ENCODE assay signal across 12 cellular contexts in genomic region chr1:201769966-201770365, GRCh38. TPM values are rescaled to one million over a fixed set of nuclear protein-coding genes. Genes with fewer than 3 reads are reported as not detected.
DNase-seq lines count a peak whose midpoint lies in the region; ATAC-seq and TF ChIP-seq lines count a peak whose summit lies in the region.
"Had no signal": no experiment of that assay in that cellular context is flagged by ENCODE, and none has a peak within 500 bp of the region (broad histone marks: within the 10 kb centered on the region; RNA-seq: fewer than 3 reads in every experiment).

No MANE protein-coding gene starts in this region.

- TF ChIP-seq CTCF in PC-9 (conservative IDR thresholded peaks at IDR 0.05) (no peak), WERI-Rb-1 (IDR thresholded peaks at IDR 0.05; ENCODE audit: low read depth, low read length) (no peak)

- no peaks in the 10 kb centered on the region for H3F3A ChIP-seq in PC-9 (ENCODE audit: insufficient read depth, low read depth)

- H4K20me1 ChIP-seq in PC-9 (ENCODE audit: insufficient read depth), result no peaks in the 10 kb centered on the region

- no peaks in the 10 kb centered on the region for H3K4me1 Mint-ChIP-seq in activated CD8-positive, alpha-beta memory T cell treated with anti-CD3 and anti-CD28 coated beads, Interleukin-2, amount 10 ng/mL, durations not matched to agents 7 days and 5 days

- ATAC-seq in activated CD8-positive, alpha-beta memory T cell treated with anti-CD3 and anti-CD28 coated beads, Interleukin-2, amount 10 ng/mL, durations not matched to agents 7 days and 5 days, result no peak
- ATAC-seq: activated CD8-positive, alpha-beta T cell treated with anti-CD3 and anti-CD28 coated beads for 36 hours; GM12878; K562 had no signal

- H3K36me3 Mint-ChIP-seq in activated CD8-positive, alpha-beta memory T cell treated with anti-CD3 and anti-CD28 coated beads, Interleukin-2, amount 10 ng/mL, durations not matched to agents 7 days and 5 days, result no peaks in the 10 kb centered on the region

- intact Hi-C loops in PC-9 (cut with micrococcal nuclease; ENCODE audit: unreplicated experiment), result no loop called here

- CTCF ChIA-PET in activated CD8-positive, alpha-beta memory T cell treated with anti-CD3 and anti-CD28 coated beads, Interleukin-2, amount 10 ng/mL, durations not matched to agents 7 days and 5 days (lab: Charles Lee), result interaction anchor here (0.6 kb wide), 1 partner anchor 61 kb away, joined by 3 read pairs; no protein-coding TSS in a partner anchor
- CTCF ChIA-PET in PC-9 (lab: Charles Lee), result no interaction called here

- H3K36me3 ChIP-seq in adipocyte (ENCODE audit: control insufficient read depth, insufficient read depth, low read length, severe bottlenecking), result peaks cover 24% of the 10 kb centered on the region
- no peaks in the 10 kb centered on the region for H3K36me3 ChIP-seq in PC-9 (ENCODE audit: low read depth)
- no peaks in the 10 kb centered on the region for H3K36me3 ChIP-seq in WERI-Rb-1

- H3K27ac Mint-ChIP-seq in activated CD8-positive, alpha-beta memory T cell treated with anti-CD3 and anti-CD28 coated beads, Interleukin-2, amount 10 ng/mL, durations not matched to agents 7 days and 5 days, result no peak overlapping the region
- H3K27ac Mint-ChIP-seq: activated CD8-positive, alpha-beta T cell treated with anti-CD3 and anti-CD28 coated beads for 36 hours had no signal

- H3K4me1 ChIP-seq in adipocyte (ENCODE audit: control insufficient read depth, insufficient read depth, low read length) (peaks cover 78% of the 10 kb centered on the region), PC-9 (replicated peaks; ENCODE audit: insufficient read depth) (no peaks in the 10 kb centered on the region)

- BruUV-seq in PC-9 (replicated peaks; lab: Mats Ljungman, UMichigan), result no TSS peak

- H3K4me3 ChIP-seq in adipocyte (ENCODE audit: low read length) (no peak overlapping the region), PC-9 (no peak overlapping the region), WERI-Rb-1 (ENCODE audit: low read depth, low read length) (no peak overlapping the region)
- H3K4me3 ChIP-seq: GM12878, K562 had no signal

- H3K27me3 Mint-ChIP-seq in activated CD8-positive, alpha-beta memory T cell treated with anti-CD3 and anti-CD28 coated beads, Interleukin-2, amount 10 ng/mL, durations not matched to agents 7 days and 5 days, result peaks cover 4% of the 10 kb centered on the region

- POLR2A ChIA-PET in PC-9 (lab: Charles Lee; ENCODE audit: unreplicated experiment), result no interaction called here

- H3K27ac ChIP-seq in PC-9, result no peak overlapping the region
- no peak overlapping the region for H3K27ac ChIP-seq in WERI-Rb-1

- H3K4me3 Mint-ChIP-seq in activated CD8-positive, alpha-beta memory T cell treated with anti-CD3 and anti-CD28 coated beads, Interleukin-2, amount 10 ng/mL, durations not matched to agents 7 days and 5 days, result no peak overlapping the region
- H3K4me3 Mint-ChIP-seq: activated CD8-positive, alpha-beta T cell treated with anti-CD3 and anti-CD28 coated beads for 36 hours had no signal

- H3K9me3 ChIP-seq in adipocyte (ENCODE audit: control insufficient read depth, low read length) (peaks cover 9% of the 10 kb centered on the region), PC-9 (ENCODE audit: insufficient read depth, low read depth) (peaks cover 10% of the 10 kb centered on the region; the same call in 1 of the 2 replicates), WERI-Rb-1 (ENCODE audit: severe bottlenecking) (peaks cover 19% of the 10 kb centered on the region)

- no peak overlapping the region for H3K4me2 ChIP-seq in PC-9

- no peak overlapping the region for H2AFZ ChIP-seq in PC-9

- H3K27me3 ChIP-seq in adipocyte (replicated peaks; ENCODE audit: control insufficient read depth, insufficient read depth, low read length) (no peaks in the 10 kb centered on the region), PC-9 (ENCODE audit: insufficient read depth, low read depth) (no peaks in the 10 kb centered on the region), WERI-Rb-1 (ENCODE audit: insufficient read depth, low read depth, severe bottlenecking) (no peaks in the 10 kb centered on the region)

- peaks cover 3% of the 10 kb centered on the region for H3K9me3 Mint-ChIP-seq in activated CD8-positive, alpha-beta memory T cell treated with anti-CD3 and anti-CD28 coated beads, Interleukin-2, amount 10 ng/mL, durations not matched to agents 7 days and 5 days (ENCODE audit: low read depth)

- peak; percentile 98 for DNase-seq in Ammon's horn (ENCODE audit: low spot score)
- peak; percentile 67 for DNase-seq in adipocyte (ENCODE audit: low read depth)
- DNase-seq in fibroblast of the conjunctiva (ENCODE audit: low read depth), result peak; percentile 85
- peak; percentile 73 for DNase-seq in occipital lobe (lab: John Stamatoyannopoulos, UW)
- DNase-seq in activated CD8-positive, alpha-beta memory T cell treated with anti-CD3 and anti-CD28 coated beads, Interleukin-2, amount 10 ng/mL, durations not matched to agents 7 days and 5 days, result no peak
- no peak for DNase-seq in kidney glomerular epithelial cell (lab: John Stamatoyannopoulos, UW)
- DNase-seq in PC-9, result no peak
- DNase-seq in WERI-Rb-1, result no peak
- DNase-seq: activated CD8-positive, alpha-beta T cell treated with anti-CD3 and anti-CD28 coated beads for 36 hours; SW 1271 had no signal

- no peaks in the 10 kb centered on the region for H3K79me2 ChIP-seq in PC-9 (ENCODE audit: low read depth)

- H3K9ac ChIP-seq in adipocyte (ENCODE audit: low read length), result peak overlapping the region; percentile 47

- H3K9me2 ChIP-seq in PC-9 (ENCODE audit: insufficient read depth), result no peaks in the 10 kb centered on the region

RNA-seq across cellular contexts. Expression of gene IPO9, which starts 59.0 kb away (rescaled TPM):
- total RNA-seq in occipital lobe (36.2 TPM), PC-9 (2021) (67.3 and 76.2 TPM in 2 replicates)
- 10 to 100 TPM; 64.7 to 72.0 TPM for total RNA-seq in activated CD8-positive, alpha-beta memory T cell treated with anti-CD3 and anti-CD28 coated beads, Interleukin-2, amount 10 ng/mL, durations not matched to agents 7 days and 5 days

Comparison
In these comparisons a context has a peak if more than half of its experiments do, and no peak if none do; other contexts are left out.
1. DNase-seq: peak in Ammon's horn (single experiment), adipocyte (single experiment), fibroblast of the conjunctiva (single experiment) and occipital lobe (single experiment); none in activated CD8-positive, alpha-beta memory T cell treated with anti-CD3 and anti-CD28 coated beads, Interleukin-2, amount 10 ng/mL, durations not matched to agents 7 days and 5 days (single experiment), kidney glomerular epithelial cell (single experiment), PC-9 (0 of 2) and WERI-Rb-1 (single experiment).